ENCODE assay signal across 8 cellular contexts in genomic region chr7:70694357-70694908, GRCh38.
A peak's percentile ranks its signal among the peaks of the same experiment; 100 is the strongest.
DNase-seq lines count a peak whose midpoint lies in the region; ATAC-seq and TF ChIP-seq lines count a peak whose summit lies in the region.

No MANE protein-coding gene starts in this region.

- peak overlapping the region; percentile 70 to 76 for H3K4me3 ChIP-seq in cardiac fibroblast (replicated peaks in 1 of 2; ENCODE audit: low read depth in 2 of 2, low read length in 2 of 2)

- no peak for TF ChIP-seq CTCF in cardiac fibroblast (IDR thresholded peaks at IDR 0.05; ENCODE audit: low read depth, low read length)

- H3K27ac ChIP-seq in layer of hippocampus (ENCODE audit: low read depth, low read length): peak overlapping the region; percentile 12

- peak; percentile 12 for DNase-seq in activated naive CD4-positive, alpha-beta T cell treated with Interleukin-2 at 50 U/mL for 16 hours
- DNase-seq in activated naive CD4-positive, alpha-beta T cell (lab: John Stamatoyannopoulos, UW): no peak
- DNase-seq in NOMO-1 treated with DMSO at 0.1 percent for 48 hours (lab: John Stamatoyannopoulos, UW; ENCODE audit: unreplicated experiment): peak; percentile 38
- DNase-seq in cardiac fibroblast (ENCODE audit: low read depth in 2 of 2): peak; percentile 35 to 47
- DNase-seq in stimulated activated naive CD8-positive, alpha-beta T cell treated with anti-CD3 and anti-CD28 coated beads, Interleukin-15, Interleukin-2, amounts not matched to agents 100 U/mL and 50 U/mL, for 24 hours: peak; percentile 26
- DNase-seq in kidney glomerular epithelial cell (lab: John Stamatoyannopoulos, UW): no peak

- peak; percentile 47 for ATAC-seq in HG02759 (IDR thresholded peaks at IDR 0.05; ENCODE audit: unreplicated experiment)
- peak; percentile 19 for ATAC-seq in stimulated activated naive CD8-positive, alpha-beta T cell treated with anti-CD3 and anti-CD28 coated beads, Interleukin-15, Interleukin-2, amounts not matched to agents 100 U/mL and 50 U/mL, for 24 hours

- no peaks in the 10 kb centered on the region for H3K27me3 ChIP-seq in layer of hippocampus (ENCODE audit: control insufficient read depth, insufficient read depth, low read length)

Comparison
In these comparisons a context has a peak if more than half of its experiments do, and no peak if none do; other contexts are left out.
1. DNase-seq: peak in activated naive CD4-positive, alpha-beta T cell treated with Interleukin-2 at 50 U/mL for 16 hours (single experiment), NOMO-1 treated with DMSO at 0.1 percent for 48 hours (single experiment), cardiac fibroblast (2 of 2) and stimulated activated naive CD8-positive, alpha-beta T cell treated with anti-CD3 and anti-CD28 coated beads, Interleukin-15, Interleukin-2, amounts not matched to agents 100 U/mL and 50 U/mL, for 24 hours (single experiment); none in activated naive CD4-positive, alpha-beta T cell (0 of 4) and kidney glomerular epithelial cell (single experiment).